ENCODE assay signal across 8 cellular contexts in genomic region chr16:30875881-30876791, GRCh38. TPM values are rescaled to one million over a fixed set of nuclear protein-coding genes. Genes with fewer than 3 reads are reported as not detected.
DNase-seq lines count a peak whose midpoint lies in the region; ATAC-seq and TF ChIP-seq lines count a peak whose summit lies in the region.

No MANE protein-coding gene starts in this region.

- H3K36me3 ChIP-seq in mucosa of descending colon (ENCODE audit: low read depth) = no peaks in the 10 kb centered on the region

- H3K4me3 Mint-ChIP-seq in HFFc6 = peak overlapping the region; percentile 87
- H3K4me3 Mint-ChIP-seq in chondrocyte (ENCODE audit: unreplicated experiment) = peak overlapping the region; percentile 89

- ATAC-seq in mucosa of descending colon (peak; percentile 48), HG02840 (IDR thresholded peaks at IDR 0.05; ENCODE audit: low FRiP score, unreplicated experiment) (no peak), GM18498 (IDR thresholded peaks at IDR 0.05; ENCODE audit: unreplicated experiment) (no peak)

- intact Hi-C loops in mucosa of descending colon (cut with DNase I, micrococcal nuclease) = no loop called here

- DNase-seq in DMS 273 (lab: John Stamatoyannopoulos, UW; ENCODE audit: unreplicated experiment) = peak; percentile 60
- no peak for DNase-seq in DMS 273 treated with DMSO at 0.1 percent for 48 hours (lab: John Stamatoyannopoulos, UW)
- no peak for DNase-seq in HFFc6
- DNase-seq in SIG-M5 treated with dmso at 0.1 percent for 504 hours (lab: John Stamatoyannopoulos, UW; ENCODE audit: unreplicated experiment) = peak; percentile 79
- no peak for DNase-seq in chondrocyte (ENCODE audit: low spot score)
- peak in 2 of 3 donors; percentile 40 to 61 for DNase-seq in mucosa of descending colon

- no peak for TF ChIP-seq CTCF in HFFc6 (IDR thresholded peaks at IDR 0.05)
- no peak for TF ChIP-seq CTCF in chondrocyte (IDR thresholded peaks at IDR 0.05)
- TF ChIP-seq CTCF in mucosa of descending colon (IDR thresholded peaks at IDR 0.05) = no peak

- H3K27ac Mint-ChIP-seq in HFFc6 (peak overlapping the region; percentile 97), chondrocyte (ENCODE audit: unreplicated experiment) (peak overlapping the region; percentile 97)

- H3K4me1 ChIP-seq in mucosa of descending colon (ENCODE audit: low read depth) = peaks cover 26% of the 10 kb centered on the region

- H3K4me1 Mint-ChIP-seq in HFFc6 (ENCODE audit: low read depth) (peaks cover 28% of the 10 kb centered on the region), chondrocyte (ENCODE audit: low read depth) (peaks cover 28% of the 10 kb centered on the region)

- peaks cover 2% of the 10 kb centered on the region; the same call in 1 of the 2 replicates for H3K27me3 Mint-ChIP-seq in HFFc6 (ENCODE audit: insufficient read depth)
- no peaks in the 10 kb centered on the region for H3K27me3 Mint-ChIP-seq in chondrocyte (ENCODE audit: low read depth)

- H3K9me3 Mint-ChIP-seq in HFFc6 (no peaks in the 10 kb centered on the region), chondrocyte (ENCODE audit: low read depth) (no peaks in the 10 kb centered on the region)

- H3K36me3 Mint-ChIP-seq in HFFc6 (ENCODE audit: low read depth) (peaks cover 12% of the 10 kb centered on the region; the same call in 1 of the 2 replicates), chondrocyte (ENCODE audit: low read depth) (peaks cover 11% of the 10 kb centered on the region)

- peak overlapping the region; percentile 85 for H3K4me3 ChIP-seq in mucosa of descending colon

- H3K9me3 ChIP-seq in mucosa of descending colon = no peaks in the 10 kb centered on the region

RNA-seq across cellular contexts. Expression of gene BCL7C, which starts 17.7 kb away (rescaled TPM):
- total RNA-seq in HFFc6 (2021; fragmentation: NEBNext Ultra II Directional; extraction: Animal tissue kit (Norgen Biotek cat#: 25700)) = 10 to 100 TPM; 42.7 to 52.7 (median 48.4) TPM
- total RNA-seq in chondrocyte (34.6 to 37.5 TPM (median 37.3 TPM) in 3 replicates), mucosa of descending colon (10 to 100 TPM; 20.8 to 30.6 (median 25.3) TPM)

RNA-seq across cellular contexts. Expression of gene CTF1, which starts 20.3 kb away (rescaled TPM):
- total RNA-seq in HFFc6 (2021; fragmentation: NEBNext Ultra II Directional; extraction: Animal tissue kit (Norgen Biotek cat#: 25700)) = 10 to 100 TPM; 12.0 to 16.3 (median 14.0) TPM
- total RNA-seq in chondrocyte = 3.7 to 5.7 TPM (median 4.2 TPM) in 3 replicates
- total RNA-seq in mucosa of descending colon = 1 to 10 TPM; 1.1 to 7.6 (median 1.5) TPM

RNA-seq across cellular contexts. Expression of gene FBXL19, which starts 47.2 kb away (rescaled TPM):
- 10 to 100 TPM; 21.9 to 25.8 (median 23.4) TPM for total RNA-seq in HFFc6 (2021; fragmentation: NEBNext Ultra II Directional; extraction: Animal tissue kit (Norgen Biotek cat#: 25700))
- 19.4 to 21.5 TPM (median 20.5 TPM) in 3 replicates for total RNA-seq in chondrocyte
- 10 to 100 TPM; 17.6 to 30.3 (median 22.4) TPM for total RNA-seq in mucosa of descending colon

Comparison
In these comparisons a context has a peak if more than half of its experiments do, and no peak if none do; other contexts are left out.
1. DNase-seq: peak in DMS 273 (single experiment), SIG-M5 treated with dmso at 0.1 percent for 504 hours (single experiment) and mucosa of descending colon (2 of 3); none in DMS 273 treated with DMSO at 0.1 percent for 48 hours (single experiment), HFFc6 (single experiment) and chondrocyte (single experiment).